8 cellular contexts compared by ENCODE assay signal in the genomic region with DNA sequence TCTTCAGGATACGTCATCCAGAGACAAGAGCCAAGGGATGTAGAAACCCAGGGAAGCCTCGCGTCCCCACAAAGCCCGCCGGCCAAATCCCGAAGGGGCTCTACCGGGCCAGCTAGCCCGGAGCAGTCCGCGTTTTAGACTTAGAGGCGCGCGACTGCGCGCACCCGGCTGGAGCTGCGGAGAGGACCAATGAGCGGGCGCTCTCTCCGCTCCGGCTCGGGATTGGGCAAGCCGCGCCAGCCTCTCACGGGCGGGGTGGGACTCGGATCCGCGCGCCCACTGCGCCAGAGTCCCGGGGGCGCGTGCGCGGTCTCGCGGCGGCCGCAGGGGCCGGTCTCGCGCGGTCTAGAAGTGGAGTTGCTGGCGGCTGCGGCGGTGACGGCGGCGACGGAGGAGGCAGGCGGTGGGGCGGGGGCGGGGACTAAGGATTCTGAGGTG. TPM values are rescaled to one million over a fixed set of nuclear protein-coding genes. Genes with fewer than 3 reads are reported as not detected.
DNase-seq lines count a peak whose midpoint lies in the region; ATAC-seq and TF ChIP-seq lines count a peak whose summit lies in the region.

No MANE protein-coding gene starts in this region.

- DNase-seq in AG04449 (ENCODE audit: low read depth, low spot score) (peak; percentile 63), NCI-H2171 treated with DMSO at 0.1 percent for 48 hours (lab: John Stamatoyannopoulos, UW) (peak; percentile 97), cardiac fibroblast (ENCODE audit: low read depth in 2 of 2) (peak; percentile 96 to 98), immature natural killer cell (peak; percentile 89 to 91 (median 90)), smooth muscle cell of the brain vasculature (ENCODE audit: low read depth, low spot score) (peak; percentile 93)

- H3K4me3 ChIP-seq in AG04449 (ENCODE audit: low read depth, low read length) (peak overlapping the region; percentile 90), WI38 (ENCODE audit: low read depth, low read length) (peak overlapping the region; percentile 83), cardiac fibroblast (replicated peaks in 1 of 2; ENCODE audit: low read depth in 2 of 2, low read length in 2 of 2) (peak overlapping the region; percentile 64 to 93)

- peak overlapping the region; percentile 73 to 90 (median 83) for H3K4me3 Mint-ChIP-seq in immature natural killer cell

- no peaks in the 10 kb centered on the region for H3K9me3 Mint-ChIP-seq in immature natural killer cell

- TF ChIP-seq CTCF in AG04449 (IDR thresholded peaks at IDR 0.05; ENCODE audit: insufficient read depth, low read length, missing control alignments) (no peak), WI38 (IDR thresholded peaks at IDR 0.05; ENCODE audit: low read depth, low read length) (no peak), cardiac fibroblast (IDR thresholded peaks at IDR 0.05; ENCODE audit: low read depth, low read length) (no peak)

- H3K4me1 Mint-ChIP-seq in immature natural killer cell: peaks cover 14 to 21% of the 10 kb centered on the region in 2 donors

- CTCF ChIA-PET in AG04449 (lab: Yijun Ruan, JAX): no interaction called here

- H3K27me3 Mint-ChIP-seq in immature natural killer cell (ENCODE audit: low read depth in 3 of 3): peaks cover 7 to 14% (median 10%) of the 10 kb centered on the region in 3 donors

- H3K27ac Mint-ChIP-seq in immature natural killer cell: peak overlapping the region in 5 of 6 donors; percentile 68 to 83 (median 80)

- POLR2A ChIA-PET in AG04449 (lab: Yijun Ruan, JAX): interaction anchor here (0.6 to 2.2 kb wide), 2 partner anchors 17 to 20 kb away, joined by 3 to 9 read pairs; no protein-coding TSS in a partner anchor

- no peaks in the 10 kb centered on the region for H3K36me3 Mint-ChIP-seq in immature natural killer cell

- ATAC-seq in GM18870 (IDR thresholded peaks at IDR 0.05; ENCODE audit: unreplicated experiment) (peak; percentile 64), HG03108 (IDR thresholded peaks at IDR 0.05; ENCODE audit: unreplicated experiment) (peak; percentile 87)

RNA-seq across cellular contexts. Expression of gene PALS1, which starts 0.2 kb away (rescaled TPM):
- polyA plus RNA-seq in immature natural killer cell: 1 to 10 TPM; 1.8 to 2.8 (median 2.0) TPM

RNA-seq across cellular contexts. Expression of gene GARIN2, which starts 51.8 kb away (rescaled TPM):
- not detected for polyA plus RNA-seq in immature natural killer cell

Comparison
In these comparisons a context has a peak if more than half of its experiments do, and no peak if none do; other contexts are left out.
1. Peak in every context shown above with its lines: DNase-seq, ATAC-seq and H3K4me3 ChIP-seq.